26 cellular contexts compared by ENCODE assay signal in the genomic region with DNA sequence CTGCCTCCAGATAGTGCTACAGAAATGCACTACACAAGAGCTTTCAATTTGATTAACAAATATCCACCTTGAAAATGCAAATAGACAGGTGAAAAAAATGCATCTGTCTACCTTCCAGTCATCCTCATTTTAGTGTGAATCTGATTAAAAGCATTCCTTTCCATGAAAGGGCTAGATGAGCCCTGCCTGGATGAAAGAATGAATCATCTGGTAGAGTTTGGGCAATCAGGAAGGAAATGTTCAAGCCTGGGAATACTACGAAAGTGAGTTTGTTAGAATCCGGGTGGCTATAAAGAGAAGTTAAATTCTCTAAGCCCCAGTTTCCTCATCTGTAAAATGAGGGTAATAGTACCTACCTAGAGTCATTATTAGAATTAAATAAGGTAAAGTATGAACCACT.
DNase-seq lines count a peak whose midpoint lies in the region; ATAC-seq and TF ChIP-seq lines count a peak whose summit lies in the region.
"Had no signal": no experiment of that assay in that cellular context is flagged by ENCODE, and none has a peak within 500 bp of the region (broad histone marks: within the 10 kb centered on the region; RNA-seq: fewer than 3 reads in every experiment).

No MANE protein-coding gene starts in this region.

- H3K27ac Mint-ChIP-seq in osteocyte (ENCODE audit: unreplicated experiment): peak overlapping the region; percentile 69
- H3K27ac Mint-ChIP-seq: activated naive CD8-positive, alpha-beta T cell; WTC11 had no signal

- H3K4me1 Mint-ChIP-seq in osteocyte (ENCODE audit: unreplicated experiment): peaks cover 46% of the 10 kb centered on the region
- H3K4me1 Mint-ChIP-seq: WTC11 had no signal

- H2AFZ ChIP-seq in mammary epithelial cell (ENCODE audit: low read depth, low read length): no peak overlapping the region

- CTCF ChIA-PET in mammary epithelial cell (lab: Charles Lee; ENCODE audit: low non-redundant PET): no interaction called here

- 15% methylated on average over 2 of the region's 2 CpGs for WGBS in mammary epithelial cell (ENCODE audit: low coverage, missing lambda C conversion rate)

- no peaks in the 10 kb centered on the region for H3K27me3 ChIP-seq in mammary epithelial cell (ENCODE audit: insufficient read depth, low read length)
- H3K27me3 ChIP-seq: BE2C, brain microvascular endothelial cell, gastrocnemius medialis, SJCRH30, upper lobe of left lung had no signal

- peak overlapping the region; percentile 41 for H3K4me2 ChIP-seq in mammary epithelial cell (ENCODE audit: insufficient read depth, low read depth, low read length)
- H3K4me2 ChIP-seq: KMS-11, smooth muscle cell had no signal

- no peaks in the 10 kb centered on the region for H3K79me2 ChIP-seq in mammary epithelial cell (ENCODE audit: insufficient read depth, low read length)

- H3K9ac ChIP-seq in mammary epithelial cell (ENCODE audit: insufficient read depth, low read length): no peak overlapping the region
- H3K9ac ChIP-seq: KMS-11 had no signal

- no peaks in the 10 kb centered on the region for H3K9me3 Mint-ChIP-seq in osteocyte (ENCODE audit: unreplicated experiment)
- H3K9me3 Mint-ChIP-seq: nephron progenitor cell, WTC11 had no signal

- no peaks in the 10 kb centered on the region for H3K36me3 ChIP-seq in mammary epithelial cell (ENCODE audit: insufficient read depth, low read length)
- H3K36me3 ChIP-seq: BE2C, brain microvascular endothelial cell, gastrocnemius medialis, prostate gland, SJCRH30, upper lobe of left lung had no signal

- BruUV-seq in mammary epithelial cell (replicated peaks; lab: Mats Ljungman, UMichigan): TSS peak; percentile 99

- ATAC-seq in GM19452 (IDR thresholded peaks at IDR 0.05; ENCODE audit: unreplicated experiment) (peak; percentile 4), HG03442 (IDR thresholded peaks at IDR 0.05; ENCODE audit: unreplicated experiment) (no peak), GM21447 (IDR thresholded peaks at IDR 0.05; ENCODE audit: unreplicated experiment) (no peak)
- ATAC-seq: WTC11 had no signal

- DNase-seq in NCI-H526 (lab: John Stamatoyannopoulos, UW): peak; percentile 87 to 90
- DNase-seq in mammary epithelial cell: peak; percentile 63
- DNase-seq in osteocyte (ENCODE audit: extremely low spot score, unreplicated experiment): no peak
- DNase-seq in AML-193 (lab: John Stamatoyannopoulos, UW): no peak
- no peak for DNase-seq in activated CD4-positive, alpha-beta T cell treated with anti-CD3 and anti-CD28 coated beads, Interleukin-2, amount 50 U/mL, for 4 hours
- DNase-seq: activated T-cell treated with anti-CD3 and anti-CD28 coated beads, Interleukin-2, amount 50 U/mL, for 48 hours; BE2C; cortex of kidney; gastrocnemius medialis; left cardiac atrium; NCI-H2081 treated with DMSO at 0.1 percent for 48 hours; NCI-H510A treated with DMSO at 0.1 percent for 48 hours; nephron progenitor cell; SJCRH30; stimulated activated CD4-positive, alpha-beta T cell treated with anti-CD3 and anti-CD28 coated beads, Interleukin-4, amount 100 ng/mL, for 4 hours; T-helper 2 cell; upper lobe of left lung had no signal

- no peak overlapping the region for H3K4me3 Mint-ChIP-seq in osteocyte (ENCODE audit: unreplicated experiment)
- H3K4me3 Mint-ChIP-seq: activated naive CD8-positive, alpha-beta T cell; nephron progenitor cell; WTC11 had no signal

- no peaks in the 10 kb centered on the region for H3K27me3 Mint-ChIP-seq in osteocyte (ENCODE audit: unreplicated experiment)

- H3K36me3 Mint-ChIP-seq in osteocyte (ENCODE audit: unreplicated experiment): no peaks in the 10 kb centered on the region
- H3K36me3 Mint-ChIP-seq: activated naive CD8-positive, alpha-beta T cell; WTC11 had no signal

- in situ Hi-C loops in mammary epithelial cell (cut with MboI; ENCODE audit: low sequenced_read_pairs in 2 of 2): no loop called here

- no peaks in the 10 kb centered on the region for H4K20me1 ChIP-seq in mammary epithelial cell (ENCODE audit: insufficient read depth, low read length)

- intact Hi-C loops in mammary epithelial cell (cut with micrococcal nuclease): no loop called here

- TF ChIP-seq CTCF in mammary epithelial cell (conservative IDR thresholded peaks at IDR 0.05 in 1 of 2, IDR thresholded peaks at IDR 0.05 in 1 of 2; ENCODE audit: extremely low read depth in 1 of 2, insufficient read depth in 1 of 2, low read depth in 1 of 2, low read length in 2 of 2) (no peak), osteocyte (IDR thresholded peaks at IDR 0.05) (no peak)

- no peak overlapping the region for H3K27ac ChIP-seq in mammary epithelial cell (ENCODE audit: insufficient read depth, low read depth, low read length)
- H3K27ac ChIP-seq: brain microvascular endothelial cell, gastrocnemius medialis, KMS-11, prostate gland, SJCRH30, upper lobe of left lung had no signal

- dilution Hi-C loops in mammary epithelial cell (cut with HindIII; ENCODE audit: low sequenced_read_pairs): no loop called here

- H3K9me3 ChIP-seq in mammary epithelial cell (replicated peaks; ENCODE audit: insufficient read depth, low read length): no peaks in the 10 kb centered on the region
- H3K9me3 ChIP-seq: BE2C, gastrocnemius medialis, prostate gland, SJCRH30, upper lobe of left lung had no signal

- H3K4me1 ChIP-seq in mammary epithelial cell (ENCODE audit: insufficient read depth, low read length): peaks cover 33% of the 10 kb centered on the region
- H3K4me1 ChIP-seq: BE2C, gastrocnemius medialis, prostate gland, SJCRH30, upper lobe of left lung had no signal

- H3K4me3 ChIP-seq in mammary epithelial cell (replicated peaks in 1 of 3; ENCODE audit: insufficient read depth in 1 of 3, low read depth in 2 of 3, low read length in 3 of 3): no peak overlapping the region
- H3K4me3 ChIP-seq: gastrocnemius medialis, prostate gland, SJCRH30, smooth muscle cell, upper lobe of left lung had no signal

Comparison
In these comparisons a context has a peak if more than half of its experiments do, and no peak if none do; other contexts are left out.
1. DNase-seq: peak in NCI-H526 (2 of 2) and mammary epithelial cell (single experiment); none in osteocyte (single experiment), AML-193 (0 of 2) and activated CD4-positive, alpha-beta T cell treated with anti-CD3 and anti-CD28 coated beads, Interleukin-2, amount 50 U/mL, for 4 hours (0 of 2).